ENCODE assay signal across 10 cellular contexts in the genomic region with DNA sequence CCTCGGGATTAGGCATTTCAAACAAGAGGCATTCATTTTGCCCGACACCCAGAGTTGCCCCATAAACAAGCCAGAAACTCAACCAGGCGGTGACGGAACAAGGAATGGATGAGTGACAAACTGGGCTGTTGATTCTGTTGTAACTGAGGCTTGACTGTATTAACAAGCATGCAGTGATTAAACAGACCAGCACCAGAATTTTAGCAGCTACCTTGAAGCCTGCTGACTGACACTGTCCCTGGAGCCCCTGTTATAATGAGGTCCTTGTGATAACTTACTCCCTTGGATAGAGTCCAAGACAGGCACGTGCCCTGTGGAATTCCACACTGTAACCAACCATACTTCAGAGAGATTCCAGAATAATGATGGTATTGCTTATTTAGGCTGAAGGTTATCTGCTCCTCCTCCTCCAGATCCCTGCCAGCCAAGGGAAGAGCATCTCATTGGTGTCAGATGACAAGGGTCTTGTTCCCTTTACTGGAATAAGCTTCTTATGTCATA.
DNase-seq lines count a peak whose midpoint lies in the region; ATAC-seq, FAIRE-seq and TF ChIP-seq lines count a peak whose summit lies in the region.
"Had no signal": no experiment of that assay in that cellular context is flagged by ENCODE, and none has a peak within 500 bp of the region (broad histone marks: within the 10 kb centered on the region; RNA-seq: fewer than 3 reads in every experiment).

No MANE protein-coding gene starts in this region.

- peak; percentile 80 for FAIRE-seq in HTR-8/SVneo (lab: Jason Lieb, UNC)

- H3K9me3 ChIP-seq in gastroesophageal sphincter, result no peaks in the 10 kb centered on the region

- intact Hi-C loops in activated CD4-positive, alpha-beta T cell treated with anti-CD3 and anti-CD28 coated beads for 36 hours (cut with DNase I, micrococcal nuclease), result no loop called here

- H3K4me3 Mint-ChIP-seq in activated CD4-positive, alpha-beta T cell treated with anti-CD3 and anti-CD28 coated beads for 36 hours, result no peak overlapping the region
- H3K4me3 Mint-ChIP-seq: neural crest cell had no signal

- 50% methylated on average over 1 to 2 of the region's 5 CpGs for WGBS in gastroesophageal sphincter (ENCODE audit: low coverage in 1 of 2), 2 donors

- no peaks in the 10 kb centered on the region for H3K9me3 Mint-ChIP-seq in activated CD4-positive, alpha-beta T cell treated with anti-CD3 and anti-CD28 coated beads for 36 hours (ENCODE audit: low read depth)
- H3K9me3 Mint-ChIP-seq: neural crest cell had no signal

- no peak overlapping the region for H3K27ac Mint-ChIP-seq in activated CD4-positive, alpha-beta T cell treated with anti-CD3 and anti-CD28 coated beads for 36 hours

- no peaks in the 10 kb centered on the region for H3K27me3 Mint-ChIP-seq in activated CD4-positive, alpha-beta T cell treated with anti-CD3 and anti-CD28 coated beads for 36 hours

- peaks cover 0 to 42% (median 0%) of the 10 kb centered on the region in 3 donors for H3K4me1 ChIP-seq in gastroesophageal sphincter

- no peaks in the 10 kb centered on the region for H3K27me3 ChIP-seq in gastroesophageal sphincter

- no peak for ATAC-seq in GM21526 (IDR thresholded peaks at IDR 0.05; ENCODE audit: low FRiP score, unreplicated experiment)
- ATAC-seq in gastroesophageal sphincter, result no peak
- ATAC-seq in activated CD4-positive, alpha-beta T cell treated with anti-CD3 and anti-CD28 coated beads for 36 hours, result no peak

- peaks cover 15% of the 10 kb centered on the region for H3K4me1 Mint-ChIP-seq in activated CD4-positive, alpha-beta T cell treated with anti-CD3 and anti-CD28 coated beads for 36 hours

- no peak overlapping the region for H3K27ac ChIP-seq in gastroesophageal sphincter
- H3K27ac ChIP-seq: SK-N-MC had no signal

- POLR2A ChIA-PET in activated CD4-positive, alpha-beta T cell treated with anti-CD3 and anti-CD28 coated beads for 36 hours (lab: Charles Lee), result no interaction called here

- no peaks in the 10 kb centered on the region for H3K36me3 ChIP-seq in gastroesophageal sphincter

- TF ChIP-seq EP300 in gastroesophageal sphincter (IDR thresholded peaks at IDR 0.05), result no peak

- no peaks in the 10 kb centered on the region for H3K36me3 Mint-ChIP-seq in activated CD4-positive, alpha-beta T cell treated with anti-CD3 and anti-CD28 coated beads for 36 hours (ENCODE audit: low read depth)

- CTCF ChIA-PET in activated CD4-positive, alpha-beta T cell treated with anti-CD3 and anti-CD28 coated beads for 36 hours (lab: Charles Lee), result interaction anchor here (1.1 to 7.5 kb wide), 5 partner anchors 51 to 485 kb away, joined by 3 to 59 read pairs (median 9); no protein-coding TSS in a partner anchor

- TF ChIP-seq CTCF in AG10803 (conservative IDR thresholded peaks at IDR 0.05; ENCODE audit: low read length), result no peak
- TF ChIP-seq CTCF in gastroesophageal sphincter (IDR thresholded peaks at IDR 0.05), result no peak

- DNase-seq in AG10803 (ENCODE audit: low read depth) (peak; percentile 93), HTR-8/SVneo (ENCODE audit: insufficient read length, low spot score) (peak; percentile 64), amniotic epithelial cell (ENCODE audit: low read depth) (peak; percentile 88), kidney tubule cell (ENCODE audit: low spot score) (peak; percentile 83), cerebellar cortex (ENCODE audit: low spot score) (no peak)
- DNase-seq in activated CD4-positive, alpha-beta T cell treated with anti-CD3 and anti-CD28 coated beads for 36 hours, result no peak

- no peak for TF ChIP-seq POLR2A in gastroesophageal sphincter (IDR thresholded peaks at IDR 0.05)

- H3K4me3 ChIP-seq in AG10803 (ENCODE audit: low read length), result peak overlapping the region; percentile 13
- H3K4me3 ChIP-seq in gastroesophageal sphincter, result no peak overlapping the region
- H3K4me3 ChIP-seq: SK-N-MC had no signal

Comparison
In these comparisons a context has a peak if more than half of its experiments do, and no peak if none do; other contexts are left out.
1. DNase-seq: peak in AG10803 (single experiment), HTR-8/SVneo (single experiment), amniotic epithelial cell (single experiment) and kidney tubule cell (single experiment); none in cerebellar cortex (single experiment) and activated CD4-positive, alpha-beta T cell treated with anti-CD3 and anti-CD28 coated beads for 36 hours (single experiment).